Comparison of ENCODE assay signal across 1 cellular context in genomic region chr12:57451233-57451778, GRCh38.
A peak's percentile ranks its signal among the peaks of the same experiment; 100 is the strongest.
TF ChIP-seq lines count a peak whose summit lies in the region.

No MANE protein-coding gene starts in this region.

TF ChIP-seq in HepG2, 621 proteins besides CTCF, POLR2A, EP300 and RAD21 (continued from another document and continues in another):
- TF ChIP-seq, protein P1, sequence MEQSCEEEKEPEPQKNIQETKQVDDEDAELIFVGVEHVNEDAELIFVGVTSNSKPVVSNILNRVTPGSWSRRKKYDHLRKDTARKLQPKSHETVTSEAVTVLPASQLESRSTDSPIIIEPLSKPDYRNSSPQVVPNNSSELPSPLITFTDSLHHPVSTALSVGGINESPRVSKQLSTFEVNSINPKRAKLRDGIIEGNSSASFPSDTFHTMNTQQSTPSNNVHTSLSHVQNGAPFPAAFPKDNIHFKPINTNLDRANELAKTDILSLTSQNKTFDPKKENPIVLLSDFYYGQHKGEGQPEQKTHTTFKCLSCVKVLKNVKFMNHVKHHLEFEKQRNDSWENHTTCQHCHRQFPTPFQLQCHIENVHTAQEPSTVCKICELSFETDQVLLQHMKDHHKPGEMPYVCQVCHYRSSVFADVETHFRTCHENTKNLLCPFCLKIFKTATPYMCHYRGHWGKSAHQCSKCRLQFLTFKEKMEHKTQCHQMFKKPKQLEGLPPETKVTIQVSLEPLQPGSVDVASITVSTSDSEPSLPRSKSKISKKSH (CRISPR knock-in tag; IDR thresholded peaks at IDR 0.05; ENCODE audit: borderline replicate concordance): peak; percentile 51; the same call in 1 of the 2 replicates
- no peak for TF ChIP-seq RFX1 (IDR thresholded peaks at IDR 0.05)
- peak; percentile 94 for TF ChIP-seq HIC2 (CRISPR knock-in tag; IDR thresholded peaks at IDR 0.05; ENCODE audit: low read depth)
- TF ChIP-seq, protein P2, sequence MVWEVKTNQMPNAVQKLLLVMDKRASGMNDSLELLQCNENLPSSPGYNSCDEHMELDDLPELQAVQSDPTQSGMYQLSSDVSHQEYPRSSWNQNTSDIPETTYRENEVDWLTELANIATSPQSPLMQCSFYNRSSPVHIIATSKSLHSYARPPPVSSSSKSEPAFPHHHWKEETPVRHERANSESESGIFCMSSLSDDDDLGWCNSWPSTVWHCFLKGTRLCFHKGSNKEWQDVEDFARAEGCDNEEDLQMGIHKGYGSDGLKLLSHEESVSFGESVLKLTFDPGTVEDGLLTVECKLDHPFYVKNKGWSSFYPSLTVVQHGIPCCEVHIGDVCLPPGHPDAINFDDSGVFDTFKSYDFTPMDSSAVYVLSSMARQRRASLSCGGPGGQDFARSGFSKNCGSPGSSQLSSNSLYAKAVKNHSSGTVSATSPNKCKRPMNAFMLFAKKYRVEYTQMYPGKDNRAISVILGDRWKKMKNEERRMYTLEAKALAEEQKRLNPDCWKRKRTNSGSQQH (CRISPR knock-in tag; IDR thresholded peaks at IDR 0.05; ENCODE audit: low read depth): peak; percentile 74; the same call in 1 of the 2 replicates
- TF ChIP-seq NONO (IDR thresholded peaks at IDR 0.05): no peak
- peak; percentile 95 for TF ChIP-seq NONO (CRISPR knock-in tag; conservative IDR thresholded peaks at IDR 0.05)
- TF ChIP-seq ZNF792 (CRISPR knock-in tag; IDR thresholded peaks at IDR 0.05): peak; percentile 96
- TF ChIP-seq ZNF143 (CRISPR knock-in tag; IDR thresholded peaks at IDR 0.05): no peak
- no peak for TF ChIP-seq CREB1 (IDR thresholded peaks at IDR 0.05)
- TF ChIP-seq CREB1 (CRISPR knock-in tag; IDR thresholded peaks at IDR 0.05): peak; percentile 74
- peak; percentile 98 for TF ChIP-seq FOXA3 (CRISPR knock-in tag; IDR thresholded peaks at IDR 0.05)
- TF ChIP-seq ZNF383 (CRISPR knock-in tag; IDR thresholded peaks at IDR 0.05; ENCODE audit: borderline replicate concordance): peak; percentile 95; the same call in 1 of the 2 replicates
- TF ChIP-seq CBX5 (CRISPR knock-in tag; IDR thresholded peaks at IDR 0.05; ENCODE audit: borderline replicate concordance): peak; percentile 94; the same call in 1 of the 2 replicates
- peak; percentile 52; the same call in 1 of the 2 replicates for TF ChIP-seq NRL (CRISPR knock-in tag; IDR thresholded peaks at IDR 0.05; ENCODE audit: borderline replicate concordance)
- TF ChIP-seq ZNF644 (CRISPR knock-in tag; IDR thresholded peaks at IDR 0.05; ENCODE audit: low read depth): peak; percentile 90
- TF ChIP-seq ZNF576 (CRISPR knock-in tag; IDR thresholded peaks at IDR 0.05): no peak
- TF ChIP-seq CCDC6 (CRISPR knock-in tag; IDR thresholded peaks at IDR 0.05): 0 out of 2 replicates have a peak, but pooled peaks have one; percentile 42
- TF ChIP-seq, protein P3, sequence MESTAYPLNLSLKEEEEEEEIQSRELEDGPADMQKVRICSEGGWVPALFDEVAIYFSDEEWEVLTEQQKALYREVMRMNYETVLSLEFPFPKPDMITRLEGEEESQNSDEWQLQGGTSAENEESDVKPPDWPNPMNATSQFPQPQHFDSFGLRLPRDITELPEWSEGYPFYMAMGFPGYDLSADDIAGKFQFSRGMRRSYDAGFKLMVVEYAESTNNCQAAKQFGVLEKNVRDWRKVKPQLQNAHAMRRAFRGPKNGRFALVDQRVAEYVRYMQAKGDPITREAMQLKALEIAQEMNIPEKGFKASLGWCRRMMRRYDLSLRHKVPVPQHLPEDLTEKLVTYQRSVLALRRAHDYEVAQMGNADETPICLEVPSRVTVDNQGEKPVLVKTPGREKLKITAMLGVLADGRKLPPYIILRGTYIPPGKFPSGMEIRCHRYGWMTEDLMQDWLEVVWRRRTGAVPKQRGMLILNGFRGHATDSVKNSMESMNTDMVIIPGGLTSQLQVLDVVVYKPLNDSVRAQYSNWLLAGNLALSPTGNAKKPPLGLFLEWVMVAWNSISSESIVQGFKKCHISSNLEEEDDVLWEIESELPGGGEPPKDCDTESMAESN (CRISPR knock-in tag; conservative IDR thresholded peaks at IDR 0.05): peak; percentile 89; the same call in 1 of the 2 replicates
- TF ChIP-seq, protein P4, sequence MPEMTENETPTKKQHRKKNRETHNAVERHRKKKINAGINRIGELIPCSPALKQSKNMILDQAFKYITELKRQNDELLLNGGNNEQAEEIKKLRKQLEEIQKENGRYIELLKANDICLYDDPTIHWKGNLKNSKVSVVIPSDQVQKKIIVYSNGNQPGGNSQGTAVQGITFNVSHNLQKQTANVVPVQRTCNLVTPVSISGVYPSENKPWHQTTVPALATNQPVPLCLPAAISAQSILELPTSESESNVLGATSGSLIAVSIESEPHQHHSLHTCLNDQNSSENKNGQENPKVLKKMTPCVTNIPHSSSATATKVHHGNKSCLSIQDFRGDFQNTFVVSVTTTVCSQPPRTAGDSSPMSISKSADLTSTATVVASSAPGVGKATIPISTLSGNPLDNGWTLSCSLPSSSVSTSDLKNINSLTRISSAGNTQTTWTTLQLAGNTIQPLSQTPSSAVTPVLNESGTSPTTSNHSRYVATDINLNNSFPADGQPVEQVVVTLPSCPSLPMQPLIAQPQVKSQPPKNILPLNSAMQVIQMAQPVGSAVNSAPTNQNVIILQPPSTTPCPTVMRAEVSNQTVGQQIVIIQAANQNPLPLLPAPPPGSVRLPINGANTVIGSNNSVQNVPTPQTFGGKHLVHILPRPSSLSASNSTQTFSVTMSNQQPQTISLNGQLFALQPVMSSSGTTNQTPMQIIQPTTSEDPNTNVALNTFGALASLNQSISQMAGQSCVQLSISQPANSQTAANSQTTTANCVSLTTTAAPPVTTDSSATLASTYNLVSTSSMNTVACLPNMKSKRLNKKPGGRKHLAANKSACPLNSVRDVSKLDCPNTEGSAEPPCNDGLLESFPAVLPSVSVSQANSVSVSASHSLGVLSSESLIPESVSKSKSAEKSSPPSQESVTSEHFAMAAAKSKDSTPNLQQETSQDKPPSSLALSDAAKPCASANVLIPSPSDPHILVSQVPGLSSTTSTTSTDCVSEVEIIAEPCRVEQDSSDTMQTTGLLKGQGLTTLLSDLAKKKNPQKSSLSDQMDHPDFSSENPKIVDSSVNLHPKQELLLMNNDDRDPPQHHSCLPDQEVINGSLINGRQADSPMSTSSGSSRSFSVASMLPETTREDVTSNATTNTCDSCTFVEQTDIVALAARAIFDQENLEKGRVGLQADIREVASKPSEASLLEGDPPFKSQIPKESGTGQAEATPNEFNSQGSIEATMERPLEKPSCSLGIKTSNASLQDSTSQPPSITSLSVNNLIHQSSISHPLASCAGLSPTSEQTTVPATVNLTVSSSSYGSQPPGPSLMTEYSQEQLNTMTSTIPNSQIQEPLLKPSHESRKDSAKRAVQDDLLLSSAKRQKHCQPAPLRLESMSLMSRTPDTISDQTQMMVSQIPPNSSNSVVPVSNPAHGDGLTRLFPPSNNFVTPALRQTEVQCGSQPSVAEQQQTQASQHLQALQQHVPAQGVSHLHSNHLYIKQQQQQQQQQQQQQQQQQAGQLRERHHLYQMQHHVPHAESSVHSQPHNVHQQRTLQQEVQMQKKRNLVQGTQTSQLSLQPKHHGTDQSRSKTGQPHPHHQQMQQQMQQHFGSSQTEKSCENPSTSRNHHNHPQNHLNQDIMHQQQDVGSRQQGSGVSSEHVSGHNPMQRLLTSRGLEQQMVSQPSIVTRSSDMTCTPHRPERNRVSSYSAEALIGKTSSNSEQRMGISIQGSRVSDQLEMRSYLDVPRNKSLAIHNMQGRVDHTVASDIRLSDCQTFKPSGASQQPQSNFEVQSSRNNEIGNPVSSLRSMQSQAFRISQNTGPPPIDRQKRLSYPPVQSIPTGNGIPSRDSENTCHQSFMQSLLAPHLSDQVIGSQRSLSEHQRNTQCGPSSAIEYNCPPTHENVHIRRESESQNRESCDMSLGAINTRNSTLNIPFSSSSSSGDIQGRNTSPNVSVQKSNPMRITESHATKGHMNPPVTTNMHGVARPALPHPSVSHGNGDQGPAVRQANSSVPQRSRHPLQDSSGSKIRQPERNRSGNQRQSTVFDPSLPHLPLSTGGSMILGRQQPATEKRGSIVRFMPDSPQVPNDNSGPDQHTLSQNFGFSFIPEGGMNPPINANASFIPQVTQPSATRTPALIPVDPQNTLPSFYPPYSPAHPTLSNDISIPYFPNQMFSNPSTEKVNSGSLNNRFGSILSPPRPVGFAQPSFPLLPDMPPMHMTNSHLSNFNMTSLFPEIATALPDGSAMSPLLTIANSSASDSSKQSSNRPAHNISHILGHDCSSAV (CRISPR knock-in tag; IDR thresholded peaks at IDR 0.05; ENCODE audit: borderline replicate concordance): 0 out of 2 replicates have a peak, but pooled peaks have one; percentile 42
- peak; percentile 79; the same call in 1 of the 2 replicates for TF ChIP-seq KDM5B (CRISPR knock-in tag; IDR thresholded peaks at IDR 0.05; ENCODE audit: borderline replicate concordance)
- peak; percentile 26; the same call in 1 of the 2 replicates for TF ChIP-seq NFYC (CRISPR knock-in tag; IDR thresholded peaks at IDR 0.05)
- TF ChIP-seq, protein P5, sequence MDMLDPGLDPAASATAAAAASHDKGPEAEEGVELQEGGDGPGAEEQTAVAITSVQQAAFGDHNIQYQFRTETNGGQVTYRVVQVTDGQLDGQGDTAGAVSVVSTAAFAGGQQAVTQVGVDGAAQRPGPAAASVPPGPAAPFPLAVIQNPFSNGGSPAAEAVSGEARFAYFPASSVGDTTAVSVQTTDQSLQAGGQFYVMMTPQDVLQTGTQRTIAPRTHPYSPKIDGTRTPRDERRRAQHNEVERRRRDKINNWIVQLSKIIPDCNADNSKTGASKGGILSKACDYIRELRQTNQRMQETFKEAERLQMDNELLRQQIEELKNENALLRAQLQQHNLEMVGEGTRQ (IDR thresholded peaks at IDR 0.05; ENCODE audit: low read depth, low read length): no peak
- TF ChIP-seq, protein P5 (CRISPR knock-in tag; IDR thresholded peaks at IDR 0.05; ENCODE audit: borderline replicate concordance): peak; percentile 35; the same call in 1 of the 2 replicates
- TF ChIP-seq ATF6 (CRISPR knock-in tag; conservative IDR thresholded peaks at IDR 0.05): 0 out of 2 replicates have a peak, but pooled peaks have one; percentile 87
- TF ChIP-seq ZHX1 (CRISPR knock-in tag; IDR thresholded peaks at IDR 0.05; ENCODE audit: low read depth): peak; percentile 86
- TF ChIP-seq ONECUT2 (CRISPR knock-in tag; IDR thresholded peaks at IDR 0.05): peak; percentile 99
- peak; percentile 90 for TF ChIP-seq ZNF703 (CRISPR knock-in tag; IDR thresholded peaks at IDR 0.05; ENCODE audit: borderline replicate concordance)
- TF ChIP-seq ARID2 (CRISPR knock-in tag; IDR thresholded peaks at IDR 0.05; ENCODE audit: borderline replicate concordance): 0 out of 2 replicates have a peak, but pooled peaks have one; percentile 66
